ENCODE assay signal across 1 cellular context in genomic region chr11:57392421-57393105, GRCh38.
A peak's percentile ranks its signal among the peaks of the same experiment; 100 is the strongest.
TF ChIP-seq lines count a peak whose summit lies in the region.

No MANE protein-coding gene starts in this region.

TF ChIP-seq in SK-N-SH, 30 proteins besides CTCF, POLR2A, EP300 and RAD21:
- TF ChIP-seq, protein P1, sequence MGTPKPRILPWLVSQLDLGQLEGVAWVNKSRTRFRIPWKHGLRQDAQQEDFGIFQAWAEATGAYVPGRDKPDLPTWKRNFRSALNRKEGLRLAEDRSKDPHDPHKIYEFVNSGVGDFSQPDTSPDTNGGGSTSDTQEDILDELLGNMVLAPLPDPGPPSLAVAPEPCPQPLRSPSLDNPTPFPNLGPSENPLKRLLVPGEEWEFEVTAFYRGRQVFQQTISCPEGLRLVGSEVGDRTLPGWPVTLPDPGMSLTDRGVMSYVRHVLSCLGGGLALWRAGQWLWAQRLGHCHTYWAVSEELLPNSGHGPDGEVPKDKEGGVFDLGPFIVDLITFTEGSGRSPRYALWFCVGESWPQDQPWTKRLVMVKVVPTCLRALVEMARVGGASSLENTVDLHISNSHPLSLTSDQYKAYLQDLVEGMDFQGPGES (IDR thresholded peaks at IDR 0.05; ENCODE audit: low read depth, low read length) = no peak
- TF ChIP-seq MEF2A (IDR thresholded peaks at IDR 0.05; ENCODE audit: borderline replicate concordance, low read depth) (no peak), GATA2 (CRISPR knock-in tag; IDR thresholded peaks at IDR 0.05) (peak; percentile 32; the same call in 1 of the 2 replicates), FOXM1 (IDR thresholded peaks at IDR 0.05; ENCODE audit: low read depth) (no peak)
